1 cellular context compared by ENCODE assay signal in the genomic region with DNA sequence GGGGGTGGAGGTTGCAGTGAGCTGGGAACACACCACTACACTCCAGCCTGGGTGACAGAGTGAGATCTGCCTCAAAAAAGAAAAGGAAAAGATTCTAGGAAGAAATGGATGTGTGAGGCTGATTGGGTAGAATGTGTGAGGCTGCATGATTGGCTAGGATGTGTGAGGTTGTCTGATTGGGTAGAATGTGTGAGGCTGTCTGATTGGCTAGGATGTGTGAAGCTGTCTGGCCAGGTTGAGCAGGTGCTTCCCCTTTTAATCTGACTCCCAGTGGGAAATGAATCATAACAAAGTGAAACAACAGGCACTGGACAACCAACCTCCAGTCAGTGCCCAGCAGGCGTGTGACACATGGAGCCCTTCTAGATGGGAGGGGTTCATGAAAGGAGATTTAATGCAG.
TF ChIP-seq lines count a peak whose summit lies in the region.

No MANE protein-coding gene starts in this region.

TF ChIP-seq in HepG2, 621 proteins besides CTCF, POLR2A, EP300 and RAD21 (continued from another document):
- TF ChIP-seq ZNF547 (CRISPR knock-in tag; IDR thresholded peaks at IDR 0.05) (no peak), ZNF10 (CRISPR knock-in tag; IDR thresholded peaks at IDR 0.05; ENCODE audit: borderline replicate concordance, low read depth) (no peak), ZSCAN25 (CRISPR knock-in tag; IDR thresholded peaks at IDR 0.05) (no peak), ZIK1 (CRISPR knock-in tag; IDR thresholded peaks at IDR 0.05; ENCODE audit: borderline replicate concordance, low read depth) (no peak), ZNF234 (CRISPR knock-in tag; conservative IDR thresholded peaks at IDR 0.05) (no peak), ZC3H4 (CRISPR knock-in tag; IDR thresholded peaks at IDR 0.05; ENCODE audit: borderline replicate concordance) (no peak), ZC3H13 (CRISPR knock-in tag; IDR thresholded peaks at IDR 0.05) (no peak), ZNF749 (CRISPR knock-in tag; IDR thresholded peaks at IDR 0.05; ENCODE audit: borderline replicate concordance) (no peak), ZNF350 (CRISPR knock-in tag; IDR thresholded peaks at IDR 0.05; ENCODE audit: borderline replicate concordance, low read depth) (no peak)
- TF ChIP-seq, protein P1, sequence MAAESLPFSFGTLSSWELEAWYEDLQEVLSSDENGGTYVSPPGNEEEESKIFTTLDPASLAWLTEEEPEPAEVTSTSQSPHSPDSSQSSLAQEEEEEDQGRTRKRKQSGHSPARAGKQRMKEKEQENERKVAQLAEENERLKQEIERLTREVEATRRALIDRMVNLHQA (CRISPR knock-in tag; IDR thresholded peaks at IDR 0.05) = no peak
- TF ChIP-seq, protein P2, sequence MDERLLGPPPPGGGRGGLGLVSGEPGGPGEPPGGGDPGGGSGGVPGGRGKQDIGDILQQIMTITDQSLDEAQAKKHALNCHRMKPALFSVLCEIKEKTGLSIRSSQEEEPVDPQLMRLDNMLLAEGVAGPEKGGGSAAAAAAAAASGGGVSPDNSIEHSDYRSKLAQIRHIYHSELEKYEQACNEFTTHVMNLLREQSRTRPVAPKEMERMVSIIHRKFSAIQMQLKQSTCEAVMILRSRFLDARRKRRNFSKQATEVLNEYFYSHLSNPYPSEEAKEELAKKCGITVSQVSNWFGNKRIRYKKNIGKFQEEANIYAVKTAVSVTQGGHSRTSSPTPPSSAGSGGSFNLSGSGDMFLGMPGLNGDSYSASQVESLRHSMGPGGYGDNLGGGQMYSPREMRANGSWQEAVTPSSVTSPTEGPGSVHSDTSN (CRISPR knock-in tag; IDR thresholded peaks at IDR 0.05) = no peak
- TF ChIP-seq, protein P3, sequence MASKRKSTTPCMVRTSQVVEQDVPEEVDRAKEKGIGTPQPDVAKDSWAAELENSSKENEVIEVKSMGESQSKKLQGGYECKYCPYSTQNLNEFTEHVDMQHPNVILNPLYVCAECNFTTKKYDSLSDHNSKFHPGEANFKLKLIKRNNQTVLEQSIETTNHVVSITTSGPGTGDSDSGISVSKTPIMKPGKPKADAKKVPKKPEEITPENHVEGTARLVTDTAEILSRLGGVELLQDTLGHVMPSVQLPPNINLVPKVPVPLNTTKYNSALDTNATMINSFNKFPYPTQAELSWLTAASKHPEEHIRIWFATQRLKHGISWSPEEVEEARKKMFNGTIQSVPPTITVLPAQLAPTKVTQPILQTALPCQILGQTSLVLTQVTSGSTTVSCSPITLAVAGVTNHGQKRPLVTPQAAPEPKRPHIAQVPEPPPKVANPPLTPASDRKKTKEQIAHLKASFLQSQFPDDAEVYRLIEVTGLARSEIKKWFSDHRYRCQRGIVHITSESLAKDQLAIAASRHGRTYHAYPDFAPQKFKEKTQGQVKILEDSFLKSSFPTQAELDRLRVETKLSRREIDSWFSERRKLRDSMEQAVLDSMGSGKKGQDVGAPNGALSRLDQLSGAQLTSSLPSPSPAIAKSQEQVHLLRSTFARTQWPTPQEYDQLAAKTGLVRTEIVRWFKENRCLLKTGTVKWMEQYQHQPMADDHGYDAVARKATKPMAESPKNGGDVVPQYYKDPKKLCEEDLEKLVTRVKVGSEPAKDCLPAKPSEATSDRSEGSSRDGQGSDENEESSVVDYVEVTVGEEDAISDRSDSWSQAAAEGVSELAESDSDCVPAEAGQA (IDR thresholded peaks at IDR 0.05; ENCODE audit: low read depth) = no peak
- TF ChIP-seq, protein P3 (CRISPR knock-in tag; IDR thresholded peaks at IDR 0.05; ENCODE audit: borderline replicate concordance) = no peak
